In genomic region chr19:51125421-51126075, GRCh38 we compare ENCODE assay signal across 18 cellular contexts. TPM values are rescaled to one million over a fixed set of nuclear protein-coding genes. Genes with fewer than 3 reads are reported as not detected.
DNase-seq lines count a peak whose midpoint lies in the region; ATAC-seq and TF ChIP-seq lines count a peak whose summit lies in the region.
"Had no signal": no experiment of that assay in that cellular context is flagged by ENCODE, and none has a peak within 500 bp of the region (broad histone marks: within the 10 kb centered on the region; RNA-seq: fewer than 3 reads in every experiment).

No MANE protein-coding gene starts in this region.

- H3K27me3 ChIP-seq in breast epithelium (peaks cover 0 to 15% of the 10 kb centered on the region in 2 donors), muscle layer of duodenum (ENCODE audit: low read depth, low read length) (no peaks in the 10 kb centered on the region), testis (no peaks in the 10 kb centered on the region)

- peaks cover 21% of the 10 kb centered on the region for H3K9me3 Mint-ChIP-seq in MCF 10A (ENCODE audit: unreplicated experiment)
- H3K9me3 Mint-ChIP-seq in central memory CD8-positive, alpha-beta T cell = no peaks in the 10 kb centered on the region
- H3K9me3 Mint-ChIP-seq: activated T-helper 1 cell treated with anti-CD3 and anti-CD28 coated beads, Interleukin-12 subunit alpha, Interleukin-12 subunit beta, Interleukin-2, Interleukin-4 antibody, amounts not matched to agents 30 ng/mL and 10 ng/mL and 1 ng/mL, durations not matched to agents 14 hours and 24 hours and 36 hours had no signal

- no peak for TF ChIP-seq POLR2A in breast epithelium (IDR thresholded peaks at IDR 0.05)
- no peak for TF ChIP-seq POLR2A in testis (IDR thresholded peaks at IDR 0.05)

- WGBS in testis, 2 donors = 91 to 94% methylated on average over 8 to 16 of the region's 16 CpGs

- H3K4me3 Mint-ChIP-seq in MCF 10A (ENCODE audit: unreplicated experiment) = no peak overlapping the region
- H3K4me3 Mint-ChIP-seq in central memory CD8-positive, alpha-beta T cell = peak overlapping the region; percentile 64
- H3K4me3 Mint-ChIP-seq: activated CD4-positive, alpha-beta T cell treated with anti-CD3 and anti-CD28 coated beads for 36 hours; brain had no signal

- CTCF ChIA-PET in MCF 10A (lab: Yijun Ruan, JAX) = no interaction called here

- peak in 1 of 2 donors; percentile 49 for DNase-seq in breast epithelium (ENCODE audit: low spot score in 2 of 2)
- no peak for DNase-seq in MCF 10A (ENCODE audit: unreplicated experiment)
- no peak for DNase-seq in central memory CD8-positive, alpha-beta T cell (ENCODE audit: low spot score in 2 of 2)
- no peak for DNase-seq in testis
- no peak for DNase-seq in NCI-H446 (lab: John Stamatoyannopoulos, UW)
- DNase-seq: activated CD4-positive, alpha-beta T cell treated with anti-CD3 and anti-CD28 coated beads for 36 hours; foreskin fibroblast; KBM-7; NCI-H1105 treated with DMSO at 0.1 percent for 48 hours; stimulated activated CD4-positive, alpha-beta T cell treated with anti-CD3 and anti-CD28 coated beads, Interleukin-1b, Interleukin-23, amount 100 ng/mL, for 48 hours had no signal

- H3K27ac Mint-ChIP-seq in MCF 10A (ENCODE audit: low read depth, unreplicated experiment) = no peak overlapping the region
- peak overlapping the region; percentile 87 for H3K27ac Mint-ChIP-seq in central memory CD8-positive, alpha-beta T cell (ENCODE audit: low read depth)
- H3K27ac Mint-ChIP-seq: brain had no signal

- no TSS peak for BruUV-seq in MCF 10A (replicated peaks; lab: Mats Ljungman, UMichigan)

- no peak for TF ChIP-seq CTCF in breast epithelium (IDR thresholded peaks at IDR 0.05)
- TF ChIP-seq CTCF in MCF 10A (IDR thresholded peaks at IDR 0.05; ENCODE audit: unreplicated experiment) = no peak
- no peak for TF ChIP-seq CTCF in testis (IDR thresholded peaks at IDR 0.05)

- no peaks in the 10 kb centered on the region for H3K36me3 ChIP-seq in breast epithelium
- H3K36me3 ChIP-seq in muscle layer of duodenum (ENCODE audit: control insufficient read depth in 1 of 2, insufficient read depth in 2 of 2, low read length in 2 of 2) = no peaks in the 10 kb centered on the region
- H3K36me3 ChIP-seq in testis (ENCODE audit: low read depth, missing control alignments) = no peaks in the 10 kb centered on the region

- H3K4me1 Mint-ChIP-seq in MCF 10A (ENCODE audit: insufficient read depth, unreplicated experiment) = no peaks in the 10 kb centered on the region
- peaks cover 80% of the 10 kb centered on the region for H3K4me1 Mint-ChIP-seq in central memory CD8-positive, alpha-beta T cell
- H3K4me1 Mint-ChIP-seq: brain had no signal

- H3K27ac ChIP-seq in breast epithelium = peak overlapping the region in 1 of 2 donors; percentile 71
- no peak overlapping the region for H3K27ac ChIP-seq in muscle layer of duodenum (ENCODE audit: low read length)
- H3K27ac ChIP-seq in testis = peak overlapping the region; percentile 55 to 84

- no peaks in the 10 kb centered on the region for H3K27me3 Mint-ChIP-seq in MCF 10A (ENCODE audit: insufficient read depth, unreplicated experiment)
- no peaks in the 10 kb centered on the region for H3K27me3 Mint-ChIP-seq in central memory CD8-positive, alpha-beta T cell
- H3K27me3 Mint-ChIP-seq: activated CD4-positive, alpha-beta T cell treated with anti-CD3 and anti-CD28 coated beads for 36 hours had no signal

- no peaks in the 10 kb centered on the region for H3K36me3 Mint-ChIP-seq in MCF 10A (ENCODE audit: insufficient read depth, unreplicated experiment)
- H3K36me3 Mint-ChIP-seq in central memory CD8-positive, alpha-beta T cell (ENCODE audit: insufficient read depth) = peaks cover 2% of the 10 kb centered on the region
- H3K36me3 Mint-ChIP-seq: brain had no signal

- H3K4me1 ChIP-seq in breast epithelium (no peaks in the 10 kb centered on the region), muscle layer of duodenum (ENCODE audit: control insufficient read depth in 1 of 2, insufficient read depth in 2 of 2, low read length in 2 of 2) (peaks cover 0 to 3% of the 10 kb centered on the region in 2 donors), testis (peaks cover 50% of the 10 kb centered on the region)

- ATAC-seq in central memory CD8-positive, alpha-beta T cell (replicated peaks; ENCODE audit: extremely low read depth, poor library complexity, severe bottlenecking) = no peak
- ATAC-seq in HG03108 (IDR thresholded peaks at IDR 0.05; ENCODE audit: unreplicated experiment) (no peak), HG03457 (IDR thresholded peaks at IDR 0.05; ENCODE audit: unreplicated experiment) (no peak)
- ATAC-seq: activated CD4-positive, alpha-beta T cell treated with anti-CD3 and anti-CD28 coated beads for 36 hours had no signal

- intact Hi-C loops in breast epithelium (cut with DNase I; ENCODE audit: low total_unique reads) (no loop called here), MCF 10A (cut with micrococcal nuclease) (no loop called here), testis (cut with DNase I; ENCODE audit: low total_unique reads) (no loop called here)

- POLR2A ChIA-PET in MCF 10A (lab: Yijun Ruan, JAX) = no interaction called here

- no peaks in the 10 kb centered on the region for H3K9me3 ChIP-seq in breast epithelium
- H3K9me3 ChIP-seq in muscle layer of duodenum (ENCODE audit: control insufficient read depth in 1 of 2, low read length in 2 of 2) = no peaks in the 10 kb centered on the region
- H3K9me3 ChIP-seq in testis = no peaks in the 10 kb centered on the region

- peak overlapping the region; percentile 1 to 35 (median 27) for H3K4me3 ChIP-seq in breast epithelium
- H3K4me3 ChIP-seq in muscle layer of duodenum (ENCODE audit: low read depth in 1 of 2, low read length in 2 of 2) = peak overlapping the region; percentile 21 to 38
- H3K4me3 ChIP-seq in testis = peak overlapping the region in 1 of 2 donors; percentile 20

RNA-seq across cellular contexts. Expression of gene SIGLEC9, which starts 0.8 kb away (rescaled TPM):
- total RNA-seq in breast epithelium (1 to 10 TPM; 3.4 to 7.0 (median 4.3) TPM), MCF 10A (2022) (not detected in 2 replicates), testis (1 to 10 TPM; 2.6 to 5.1 TPM)
- 3.2 TPM for polyA plus RNA-seq in testis (ENCODE audit: insufficient read depth, low read depth, low replicate concordance)
- total RNA-seq: pulmonary artery endothelial cell had no signal

RNA-seq across cellular contexts. Expression of gene SIGLEC7, which starts 16.6 kb away (rescaled TPM):
- total RNA-seq in breast epithelium (1 to 10 TPM in 2 of 3 donors, under 1 TPM in 1; 0.98 to 3.2 (median 1.8) TPM), MCF 10A (2022) (not detected in 2 replicates), testis (1 to 10 TPM in 1 of 2 donors, under 1 TPM in 1; 0.79 to 1.2 TPM)
- polyA plus RNA-seq in testis (ENCODE audit: insufficient read depth, low read depth, low replicate concordance) = 2.0 TPM
- total RNA-seq: activated CD4-positive, alpha-beta T cell treated with anti-CD3 and anti-CD28 coated beads for 36 hours; activated T-helper 1 cell treated with anti-CD3 and anti-CD28 coated beads, Interleukin-12 subunit alpha, Interleukin-12 subunit beta, Interleukin-2, Interleukin-4 antibody, amounts not matched to agents 30 ng/mL and 10 ng/mL and 1 ng/mL, durations not matched to agents 14 hours and 24 hours and 36 hours; pulmonary artery endothelial cell; T-helper 2 cell treated with Interferon-gamma antibody and Interleukin-4, amounts not matched to agents 100 ng/mL and 5 ng/mL, for 36 hours had no signal

RNA-seq across cellular contexts. Expression of gene CTU1, which starts 17.3 kb away (rescaled TPM):
- total RNA-seq in breast epithelium (10 to 100 TPM in 1 of 3 donors, 1 to 10 TPM in 2; 5.6 to 10.1 (median 9.2) TPM), MCF 10A (2022) (9.9 and 12.7 TPM in 2 replicates), testis (10 to 100 TPM; 17.6 to 23.5 TPM)
- polyA plus RNA-seq in testis (ENCODE audit: insufficient read depth, low read depth, low replicate concordance) = 2.0 TPM

RNA-seq across cellular contexts. Expression of gene KLK14, which starts 42.9 kb away (rescaled TPM):
- total RNA-seq in breast epithelium (under 1 TPM in 1 of 3 donors, not detected in 2; 0.98 TPM), MCF 10A (2022) (0.30 TPM in 1 of 2 replicates, not detected in the other), testis (under 1 TPM in 1 of 2 donors, not detected in 1; 0.63 TPM)
- polyA plus RNA-seq in testis (ENCODE audit: insufficient read depth, low read depth, low replicate concordance) = 1.4 TPM
- total RNA-seq: pulmonary artery endothelial cell, urinary bladder had no signal
